15 cellular contexts compared by ENCODE assay signal in the genomic region with DNA sequence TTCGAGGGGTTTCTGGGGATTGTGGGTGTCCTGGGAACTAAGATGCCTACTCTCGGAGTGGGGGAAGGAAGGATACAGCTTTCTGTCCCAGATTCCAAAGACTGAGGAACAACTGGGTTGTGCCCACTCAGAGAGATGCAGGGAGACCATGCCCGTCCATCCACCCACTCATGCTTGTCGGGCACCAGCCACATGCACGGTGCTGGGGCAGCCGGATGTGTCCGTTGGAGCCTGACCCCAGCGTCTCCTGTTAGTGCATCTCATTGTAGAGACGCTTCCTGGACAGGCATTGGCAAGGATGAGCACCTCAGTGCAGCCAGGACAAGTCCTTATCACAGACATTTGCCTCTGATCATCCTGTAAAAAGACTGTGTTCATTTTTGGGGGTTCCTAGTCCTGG.
"Had no signal": no experiment of that assay in that cellular context is flagged by ENCODE, and none has a peak within 500 bp of the region (broad histone marks: within the 10 kb centered on the region; RNA-seq: fewer than 3 reads in every experiment).

No MANE protein-coding gene starts in this region.

- H3K4me1 Mint-ChIP-seq: naive thymus-derived CD8-positive, alpha-beta T cell had no signal

- H3K36me3 ChIP-seq: thoracic aorta, vagina had no signal

- H3K27me3 Mint-ChIP-seq: stimulated activated naive CD8-positive, alpha-beta T cell treated with anti-CD3 and anti-CD28 coated beads, Interleukin-15, Interleukin-2, amounts not matched to agents 100 ng/mL and 50 ng/mL, for 24 hours had no signal

- H3K4me3 Mint-ChIP-seq: activated CD4-positive, alpha-beta memory T cell treated with anti-CD3 and anti-CD28 coated beads for 36 hours; activated T-helper 1 cell treated with anti-CD3 and anti-CD28 coated beads, Interleukin-12 subunit alpha, Interleukin-12 subunit beta, Interleukin-2, Interleukin-4 antibody, amounts not matched to agents 30 ng/mL and 10 ng/mL and 1 ng/mL, durations not matched to agents 14 hours and 24 hours and 36 hours; naive thymus-derived CD8-positive, alpha-beta T cell; stimulated activated naive CD8-positive, alpha-beta T cell treated with anti-CD3 and anti-CD28 coated beads, Interleukin-15, Interleukin-2, amounts not matched to agents 100 ng/mL and 50 ng/mL, for 24 hours had no signal

- H3K36me3 Mint-ChIP-seq: activated CD4-positive, alpha-beta memory T cell treated with anti-CD3 and anti-CD28 coated beads for 36 hours had no signal

- DNase-seq: activated CD4-positive, alpha-beta memory T cell treated with anti-CD3 and anti-CD28 coated beads for 36 hours; activated naive CD4-positive, alpha-beta T cell treated with anti-CD3 and anti-CD28 coated beads, Interleukin-2, amount 50 U/mL, for 16 hours; amniotic stem cell; body of pancreas; hippocampal formation; mucosa of descending colon; nucleus accumbens; stimulated activated CD4-positive, alpha-beta T cell treated with anti-CD3 and anti-CD28 coated beads, Interleukin-15, amount 100 ng/mL, for 24 hours; stimulated activated CD4-positive, alpha-beta T cell treated with anti-CD3 and anti-CD28 coated beads, Interleukin-4, amount 100 ng/mL, for 24 hours had no signal

- H3K27ac Mint-ChIP-seq: activated CD4-positive, alpha-beta memory T cell treated with anti-CD3 and anti-CD28 coated beads for 36 hours; activated T-helper 1 cell treated with anti-CD3 and anti-CD28 coated beads, Interleukin-12 subunit alpha, Interleukin-12 subunit beta, Interleukin-2, Interleukin-4 antibody, amounts not matched to agents 30 ng/mL and 10 ng/mL and 1 ng/mL, durations not matched to agents 14 hours and 24 hours and 36 hours; stimulated activated naive CD8-positive, alpha-beta T cell treated with anti-CD3 and anti-CD28 coated beads, Interleukin-15, Interleukin-2, amounts not matched to agents 100 ng/mL and 50 ng/mL, for 24 hours had no signal

- H3K27ac ChIP-seq: body of pancreas, thoracic aorta, vagina had no signal

- H3K27me3 ChIP-seq: body of pancreas, vagina had no signal

- H3K4me1 ChIP-seq: vagina had no signal

- H3K9me3 ChIP-seq: body of pancreas, thoracic aorta, vagina had no signal

- H3K4me3 ChIP-seq: body of pancreas, lung, mucosa of descending colon, thoracic aorta, vagina had no signal
